Comparison of ENCODE assay signal across 8 cellular contexts in genomic region chr1:9242338-9242969, GRCh38. TPM values are rescaled to one million over a fixed set of nuclear protein-coding genes. Genes with fewer than 3 reads are reported as not detected.
DNase-seq lines count a peak whose midpoint lies in the region; ATAC-seq and TF ChIP-seq lines count a peak whose summit lies in the region.

No MANE protein-coding gene starts in this region.

- H3K9me3 ChIP-seq in adipocyte (ENCODE audit: control insufficient read depth, low read length) (no peaks in the 10 kb centered on the region), parathyroid adenoma (ENCODE audit: control insufficient read depth, low read length) (no peaks in the 10 kb centered on the region), PC-3 (ENCODE audit: low read length) (no peaks in the 10 kb centered on the region)

- H3K27ac Mint-ChIP-seq in osteocyte (ENCODE audit: unreplicated experiment), result no peak overlapping the region

- TF ChIP-seq CTCF in parathyroid adenoma (IDR thresholded peaks at IDR 0.05), result no peak
- TF ChIP-seq CTCF in PC-3 (conservative IDR thresholded peaks at IDR 0.05; ENCODE audit: low read depth, low read length), result no peak
- TF ChIP-seq CTCF in osteocyte (IDR thresholded peaks at IDR 0.05), result no peak

- peak overlapping the region; percentile 65 for H3K4me2 ChIP-seq in parathyroid adenoma (ENCODE audit: low read length)
- H3K4me2 ChIP-seq in PC-3 (ENCODE audit: low read length), result no peak overlapping the region

- no peaks in the 10 kb centered on the region for H3K27me3 ChIP-seq in adipocyte (replicated peaks; ENCODE audit: control insufficient read depth, insufficient read depth, low read length)
- no peaks in the 10 kb centered on the region for H3K27me3 ChIP-seq in parathyroid adenoma (ENCODE audit: control insufficient read depth, insufficient read depth, low read length)
- no peaks in the 10 kb centered on the region for H3K27me3 ChIP-seq in PC-3 (ENCODE audit: low read length)

- CTCF ChIA-PET in PC-3 (lab: Charles Lee), result interaction anchor here (0.6 kb wide), 1 partner anchor 47 kb away, joined by 4 read pairs; no protein-coding TSS in a partner anchor

- intact Hi-C loops in left cardiac atrium (cut with DNase I), result no loop called here
- intact Hi-C loops in PC-3 (cut with micrococcal nuclease), result no loop called here

- no peaks in the 10 kb centered on the region for H3F3A ChIP-seq in PC-3 (ENCODE audit: low read length, unreplicated experiment)

- no peaks in the 10 kb centered on the region for H3K9me2 ChIP-seq in PC-3 (replicated peaks; ENCODE audit: low read length)

- peak overlapping the region; percentile 80 for H3K27ac ChIP-seq in parathyroid adenoma
- H3K27ac ChIP-seq in PC-3 (ENCODE audit: low read length), result no peak overlapping the region

- ATAC-seq in left cardiac atrium (peak; percentile 75 to 86), PC-3 (no peak)

- peaks cover 24% of the 10 kb centered on the region for H3K36me3 Mint-ChIP-seq in osteocyte (ENCODE audit: unreplicated experiment)

- no peak overlapping the region for H3K4me3 Mint-ChIP-seq in osteocyte (ENCODE audit: unreplicated experiment)

- no peaks in the 10 kb centered on the region for H3K27me3 Mint-ChIP-seq in osteocyte (ENCODE audit: unreplicated experiment)

- H3K9ac ChIP-seq in adipocyte (ENCODE audit: low read length) (peak overlapping the region; percentile 84), parathyroid adenoma (no peak overlapping the region), PC-3 (ENCODE audit: low read length) (no peak overlapping the region)

- H2AFZ ChIP-seq in parathyroid adenoma, result peak overlapping the region; percentile 64
- H2AFZ ChIP-seq in PC-3 (ENCODE audit: low read length), result no peak overlapping the region

- peaks cover 18% of the 10 kb centered on the region for H3K4me1 Mint-ChIP-seq in osteocyte (ENCODE audit: unreplicated experiment)

- H3K79me2 ChIP-seq in parathyroid adenoma (peaks cover 2% of the 10 kb centered on the region), PC-3 (ENCODE audit: low read length) (no peaks in the 10 kb centered on the region)

- H3K4me1 ChIP-seq in adipocyte (ENCODE audit: control insufficient read depth, insufficient read depth, low read length), result peaks cover 65% of the 10 kb centered on the region
- H3K4me1 ChIP-seq in parathyroid adenoma, result peaks cover 5% of the 10 kb centered on the region
- H3K4me1 ChIP-seq in PC-3 (ENCODE audit: insufficient read depth, low read length), result no peaks in the 10 kb centered on the region

- H3K4me3 ChIP-seq in adipocyte (ENCODE audit: low read length) (peak overlapping the region; percentile 77), parathyroid adenoma (ENCODE audit: low read depth, low read length) (peak overlapping the region; percentile 48), PC-3 (ENCODE audit: low read length) (no peak overlapping the region)

- DNase-seq in AG08396 (ENCODE audit: low spot score) (peak; percentile 57), adipocyte (ENCODE audit: low read depth) (peak; percentile 79), left cardiac atrium (peak; percentile 83), PC-3 (no peak), osteocyte (ENCODE audit: extremely low spot score, unreplicated experiment) (no peak), activated gamma-delta T cell (lab: John Stamatoyannopoulos, UW) (no peak), islet precursor cell (no peak)

- POLR2A ChIA-PET in PC-3 (lab: Charles Lee; ENCODE audit: unreplicated experiment), result no interaction called here

- H3K36me3 ChIP-seq in adipocyte (ENCODE audit: control insufficient read depth, insufficient read depth, low read length, severe bottlenecking), result peaks cover 19% of the 10 kb centered on the region
- H3K36me3 ChIP-seq in parathyroid adenoma (ENCODE audit: control insufficient read depth, insufficient read depth, low read length), result no peaks in the 10 kb centered on the region
- no peaks in the 10 kb centered on the region for H3K36me3 ChIP-seq in PC-3 (ENCODE audit: low read depth, low read length)

- H3K9me3 Mint-ChIP-seq in osteocyte (ENCODE audit: unreplicated experiment), result no peaks in the 10 kb centered on the region

- no TSS peak for BruUV-seq in PC-3 (replicated peaks; lab: Mats Ljungman, UMichigan)

- H4K20me1 ChIP-seq in PC-3 (ENCODE audit: low read length), result no peaks in the 10 kb centered on the region

RNA-seq across cellular contexts. Expression of gene H6PD, which starts 7.9 kb away (rescaled TPM):
- total RNA-seq in left cardiac atrium (10 to 100 TPM; 33.3 to 40.6 TPM), PC-3 (2014; rRNA removed) (6.8 and 8.9 TPM in 2 replicates), osteocyte (48.4 and 52.4 TPM in 2 replicates)

RNA-seq across cellular contexts. Expression of gene SPSB1, which starts 50.2 kb away (rescaled TPM):
- total RNA-seq in left cardiac atrium (10 to 100 TPM; 16.8 to 19.1 TPM), PC-3 (2014; rRNA removed) (18.1 and 32.9 TPM in 2 replicates), osteocyte (52.8 and 63.2 TPM in 2 replicates)

Comparison
In these comparisons a context has a peak if more than half of its experiments do, and no peak if none do; other contexts are left out.
1. DNase-seq: peak in AG08396 (single experiment), adipocyte (single experiment) and left cardiac atrium (single experiment); none in PC-3 (single experiment), osteocyte (single experiment), activated gamma-delta T cell (single experiment) and islet precursor cell (single experiment).